Comparison of ENCODE assay signal across 8 cellular contexts in the genomic region with DNA sequence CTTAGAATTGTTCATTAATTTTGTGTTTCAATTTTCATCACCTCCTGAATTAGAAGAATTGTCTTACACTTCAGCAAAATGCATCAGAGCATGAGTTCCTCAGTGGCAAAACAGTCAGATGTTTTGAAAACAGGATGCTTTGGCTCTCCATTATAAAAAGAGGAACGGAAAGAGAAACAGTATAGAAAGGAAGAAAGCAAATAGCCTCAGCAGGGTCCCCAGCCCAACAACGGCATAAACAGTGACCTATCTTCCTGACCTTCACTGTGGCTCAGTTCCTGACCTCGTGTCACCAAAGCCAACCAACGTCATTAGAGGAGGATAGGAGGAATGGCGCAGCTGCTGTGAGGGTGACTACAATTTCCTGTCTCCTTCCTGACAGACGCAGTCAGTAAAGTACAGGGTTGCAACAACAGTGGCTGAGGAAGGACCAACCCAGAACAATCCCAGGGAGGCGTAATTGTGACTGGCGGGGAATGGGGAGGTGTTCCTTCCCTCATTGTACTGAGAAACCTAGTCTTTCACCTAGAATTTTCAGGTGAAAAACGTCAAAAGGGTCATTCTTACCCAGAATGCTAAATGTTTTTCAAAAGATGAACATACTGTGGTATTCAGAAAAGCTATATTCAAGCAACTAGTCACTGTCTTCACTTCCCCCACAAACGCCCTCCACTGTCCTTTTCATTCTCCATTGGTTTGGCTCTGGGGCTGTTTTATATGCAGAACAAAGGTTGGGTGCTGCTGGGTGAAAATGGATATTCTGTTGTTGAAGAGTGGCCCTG.
DNase-seq lines count a peak whose midpoint lies in the region; ATAC-seq and TF ChIP-seq lines count a peak whose summit lies in the region.

No MANE protein-coding gene starts in this region.

- H3K36me3 ChIP-seq in GM23338 (ENCODE audit: insufficient read depth) (no peaks in the 10 kb centered on the region), sigmoid colon (no peaks in the 10 kb centered on the region)

- no peaks in the 10 kb centered on the region for H3K27me3 ChIP-seq in GM23338 (ENCODE audit: insufficient read depth)
- no peaks in the 10 kb centered on the region for H3K27me3 ChIP-seq in sigmoid colon

- peak overlapping the region; percentile 83 for H3K4me2 ChIP-seq in GM23338

- peak overlapping the region; percentile 86 for H3K27ac Mint-ChIP-seq in GM23338

- peak in 2 of 4 donors; percentile 70 to 73 for TF ChIP-seq EP300 in sigmoid colon (IDR thresholded peaks at IDR 0.05)

- H3K27me3 Mint-ChIP-seq in GM23338 (ENCODE audit: insufficient read depth, low read depth, poor library complexity) = peaks cover 3% of the 10 kb centered on the region

- H3K4me1 ChIP-seq in GM23338 (ENCODE audit: insufficient read depth) (peaks cover 63% of the 10 kb centered on the region), sigmoid colon (peaks cover 0 to 40% (median 28%) of the 10 kb centered on the region in 4 donors)

- H4K20me1 ChIP-seq in GM23338 (replicated peaks; ENCODE audit: insufficient read depth) = no peaks in the 10 kb centered on the region

- peak; percentile 25 for ATAC-seq in GM23338

- intact Hi-C loops in sigmoid colon (cut with DNase I) = no loop called here

- H3F3A ChIP-seq in GM23338 (replicated peaks; ENCODE audit: low read depth) = no peaks in the 10 kb centered on the region; the same call in 1 of the 2 replicates

- peak overlapping the region; percentile 66 for H3K4me3 ChIP-seq in GM23338
- peak overlapping the region in 1 of 2 donors; percentile 61 for H3K4me3 ChIP-seq in foreskin fibroblast (ENCODE audit: low read depth in 1 of 2, low read length in 2 of 2)
- H3K4me3 ChIP-seq in sigmoid colon = no peak overlapping the region

- TF ChIP-seq CTCF in GM10248 (IDR thresholded peaks at IDR 0.05; ENCODE audit: control extremely low read depth, extremely low read depth, low read depth, missing control alignments) = no peak
- TF ChIP-seq CTCF in GM23338 (conservative IDR thresholded peaks at IDR 0.05; ENCODE audit: low read depth in 2 of 2) = no peak
- TF ChIP-seq CTCF in foreskin fibroblast (IDR thresholded peaks at IDR 0.05; ENCODE audit: low read depth, low read length) = no peak
- no peak for TF ChIP-seq CTCF in sigmoid colon (IDR thresholded peaks at IDR 0.05)

- H3K36me3 Mint-ChIP-seq in GM23338 (ENCODE audit: low read depth) = peaks cover 3% of the 10 kb centered on the region; the same call in 1 of the 3 replicates

- H3K9me3 ChIP-seq in sigmoid colon = no peaks in the 10 kb centered on the region

- no peaks in the 10 kb centered on the region for H3K9me3 Mint-ChIP-seq in GM23338

- WGBS in sigmoid colon, 2 donors = 42 to 78% methylated on average over 10 of the region's 10 CpGs

- H2AFZ ChIP-seq in GM23338 = no peak overlapping the region

- H3K79me2 ChIP-seq in GM23338 (replicated peaks; ENCODE audit: insufficient read depth) = peaks cover 86% of the 10 kb centered on the region

- peaks cover 59% of the 10 kb centered on the region for H3K4me1 Mint-ChIP-seq in GM23338

- TF ChIP-seq POLR2A in sigmoid colon (IDR thresholded peaks at IDR 0.05) = no peak

- H3K4me3 Mint-ChIP-seq in GM23338 = peak overlapping the region; percentile 39; the same call in 1 of the 3 replicates

- CTCF ChIA-PET in GM10248 (lab: Yijun Ruan, JAX) = interaction anchor here (1.1 to 7.4 kb wide), 7 partner anchors 9 to 377 kb away, joined by 3 to 62 read pairs (median 6); no protein-coding TSS in a partner anchor

- POLR2A ChIA-PET in GM10248 (lab: Yijun Ruan, JAX) = interaction anchor here (1.0 to 1.3 kb wide), 2 partner anchors 14 to 54 kb away, joined by 4 read pairs; no protein-coding TSS in a partner anchor

- H3K27ac ChIP-seq in GM23338 (ENCODE audit: low read depth) = peak overlapping the region; percentile 83
- H3K27ac ChIP-seq in sigmoid colon = peak overlapping the region; percentile 50 to 89 (median 78)

- DNase-seq in GM10248 (ENCODE audit: extremely low spot score) (peak; percentile 68), GM23338 (ENCODE audit: low spot score) (peak; percentile 38), NCI-H460 (ENCODE audit: extremely low read depth, low read depth) (peak; percentile 89), activated T-cell treated with anti-CD3 and anti-CD28 coated beads for 4 hours (peak; percentile 36), foreskin fibroblast (peak; percentile 48 to 58), sigmoid colon (peak; percentile 84), NCI-H1417 (lab: John Stamatoyannopoulos, UW) (no peak), AG08396 (ENCODE audit: low spot score) (no peak)

- H3K9me2 ChIP-seq in GM23338 (ENCODE audit: insufficient read depth) = no peaks in the 10 kb centered on the region

TF ChIP-seq in GM23338, 12 proteins besides CTCF, POLR2A, EP300 and RAD21:
- TF ChIP-seq, protein P1, sequence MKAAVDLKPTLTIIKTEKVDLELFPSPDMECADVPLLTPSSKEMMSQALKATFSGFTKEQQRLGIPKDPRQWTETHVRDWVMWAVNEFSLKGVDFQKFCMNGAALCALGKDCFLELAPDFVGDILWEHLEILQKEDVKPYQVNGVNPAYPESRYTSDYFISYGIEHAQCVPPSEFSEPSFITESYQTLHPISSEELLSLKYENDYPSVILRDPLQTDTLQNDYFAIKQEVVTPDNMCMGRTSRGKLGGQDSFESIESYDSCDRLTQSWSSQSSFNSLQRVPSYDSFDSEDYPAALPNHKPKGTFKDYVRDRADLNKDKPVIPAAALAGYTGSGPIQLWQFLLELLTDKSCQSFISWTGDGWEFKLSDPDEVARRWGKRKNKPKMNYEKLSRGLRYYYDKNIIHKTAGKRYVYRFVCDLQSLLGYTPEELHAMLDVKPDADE (IDR thresholded peaks at IDR 0.05) = no peak
- TF ChIP-seq NANOG (IDR thresholded peaks at IDR 0.05; ENCODE audit: borderline replicate concordance) = no peak
- TF ChIP-seq CREB1 (CRISPR knock-in tag; IDR thresholded peaks at IDR 0.05; ENCODE audit: low read depth) = 0 out of 2 replicates have a peak, but pooled peaks have one; percentile 3
- no peak for TF ChIP-seq EZH2phosphoT487 (IDR thresholded peaks at IDR 0.05; ENCODE audit: unreplicated experiment)
- TF ChIP-seq EZH2 (IDR thresholded peaks at IDR 0.05; ENCODE audit: low read depth, unreplicated experiment) = no peak

Comparison
In these comparisons a context has a peak if more than half of its experiments do, and no peak if none do; other contexts are left out.
1. DNase-seq: peak in GM10248 (single experiment), GM23338 (single experiment), NCI-H460 (single experiment), activated T-cell treated with anti-CD3 and anti-CD28 coated beads for 4 hours (single experiment), foreskin fibroblast (2 of 2) and sigmoid colon (single experiment); none in NCI-H1417 (0 of 3) and AG08396 (single experiment).